ENCODE assay signal across 1 cellular context in genomic region chr1:86913896-86914634, GRCh38.
TF ChIP-seq lines count a peak whose summit lies in the region.

SELENOF (minus strand) TSS chr1:86914126; CDS start chr1:86914111, 15 bp downstream.

TF ChIP-seq in HepG2, 621 proteins besides CTCF, POLR2A, EP300 and RAD21 (continued from another document and continues in another):
- TF ChIP-seq TCF7L2 (IDR thresholded peaks at IDR 0.05; ENCODE audit: low read depth, low read length): no peak
- 0 out of 2 replicates have a peak, but pooled peaks have one; percentile 15 for TF ChIP-seq ELF1 (CRISPR knock-in tag; IDR thresholded peaks at IDR 0.05)
- TF ChIP-seq HDAC1 (CRISPR knock-in tag; IDR thresholded peaks at IDR 0.05): peak; percentile 63
- no peak for TF ChIP-seq PCBP1 (IDR thresholded peaks at IDR 0.05; ENCODE audit: borderline replicate concordance, low read depth, low read length)
- TF ChIP-seq, protein P1, sequence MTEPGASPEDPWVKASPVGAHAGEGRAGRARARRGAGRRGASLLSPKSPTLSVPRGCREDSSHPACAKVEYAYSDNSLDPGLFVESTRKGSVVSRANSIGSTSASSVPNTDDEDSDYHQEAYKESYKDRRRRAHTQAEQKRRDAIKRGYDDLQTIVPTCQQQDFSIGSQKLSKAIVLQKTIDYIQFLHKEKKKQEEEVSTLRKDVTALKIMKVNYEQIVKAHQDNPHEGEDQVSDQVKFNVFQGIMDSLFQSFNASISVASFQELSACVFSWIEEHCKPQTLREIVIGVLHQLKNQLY (CRISPR knock-in tag; IDR thresholded peaks at IDR 0.05): no peak
- no peak for TF ChIP-seq NFIB (CRISPR knock-in tag; IDR thresholded peaks at IDR 0.05; ENCODE audit: borderline replicate concordance)
- TF ChIP-seq ZNF543 (CRISPR knock-in tag; IDR thresholded peaks at IDR 0.05): no peak
- TF ChIP-seq ZNF749 (CRISPR knock-in tag; IDR thresholded peaks at IDR 0.05; ENCODE audit: borderline replicate concordance): no peak
- no peak for TF ChIP-seq ARNT (IDR thresholded peaks at IDR 0.05)
- no peak for TF ChIP-seq RFXANK (CRISPR knock-in tag; IDR thresholded peaks at IDR 0.05)
- TF ChIP-seq KDM5A (IDR thresholded peaks at IDR 0.05; ENCODE audit: borderline replicate concordance, low read length): peak; percentile 91
- TF ChIP-seq FOXA1 (IDR thresholded peaks at IDR 0.05): no peak
- no peak for TF ChIP-seq FOXA1 (CRISPR knock-in tag; IDR thresholded peaks at IDR 0.05)
- no peak for TF ChIP-seq ZNF180 (CRISPR knock-in tag; IDR thresholded peaks at IDR 0.05; ENCODE audit: borderline replicate concordance, low read depth)
- TF ChIP-seq CENPX (CRISPR knock-in tag; IDR thresholded peaks at IDR 0.05): no peak
- TF ChIP-seq ZNF572 (CRISPR knock-in tag; IDR thresholded peaks at IDR 0.05): no peak
- TF ChIP-seq REPIN1 (CRISPR knock-in tag; IDR thresholded peaks at IDR 0.05; ENCODE audit: borderline replicate concordance, low read depth): 0 out of 2 replicates have a peak, but pooled peaks have one; percentile 38
- TF ChIP-seq, protein P2, sequence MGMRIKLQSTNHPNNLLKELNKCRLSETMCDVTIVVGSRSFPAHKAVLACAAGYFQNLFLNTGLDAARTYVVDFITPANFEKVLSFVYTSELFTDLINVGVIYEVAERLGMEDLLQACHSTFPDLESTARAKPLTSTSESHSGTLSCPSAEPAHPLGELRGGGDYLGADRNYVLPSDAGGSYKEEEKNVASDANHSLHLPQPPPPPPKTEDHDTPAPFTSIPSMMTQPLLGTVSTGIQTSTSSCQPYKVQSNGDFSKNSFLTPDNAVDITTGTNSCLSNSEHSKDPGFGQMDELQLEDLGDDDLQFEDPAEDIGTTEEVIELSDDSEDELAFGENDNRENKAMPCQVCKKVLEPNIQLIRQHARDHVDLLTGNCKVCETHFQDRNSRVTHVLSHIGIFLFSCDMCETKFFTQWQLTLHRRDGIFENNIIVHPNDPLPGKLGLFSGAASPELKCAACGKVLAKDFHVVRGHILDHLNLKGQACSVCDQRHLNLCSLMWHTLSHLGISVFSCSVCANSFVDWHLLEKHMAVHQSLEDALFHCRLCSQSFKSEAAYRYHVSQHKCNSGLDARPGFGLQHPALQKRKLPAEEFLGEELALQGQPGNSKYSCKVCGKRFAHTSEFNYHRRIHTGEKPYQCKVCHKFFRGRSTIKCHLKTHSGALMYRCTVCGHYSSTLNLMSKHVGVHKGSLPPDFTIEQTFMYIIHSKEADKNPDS (CRISPR knock-in tag; IDR thresholded peaks at IDR 0.05): no peak
- no peak for TF ChIP-seq ZNF282 (IDR thresholded peaks at IDR 0.05; ENCODE audit: partially characterized antibody)
- no peak for TF ChIP-seq ZFP36L2 (CRISPR knock-in tag; IDR thresholded peaks at IDR 0.05)
- no peak for TF ChIP-seq ZNF34 (CRISPR knock-in tag; IDR thresholded peaks at IDR 0.05; ENCODE audit: borderline replicate concordance)
- TF ChIP-seq ZFYVE20 (CRISPR knock-in tag; IDR thresholded peaks at IDR 0.05; ENCODE audit: borderline replicate concordance, low read depth): no peak
- no peak for TF ChIP-seq ISL2 (CRISPR knock-in tag; IDR thresholded peaks at IDR 0.05)
- TF ChIP-seq, protein P3, sequence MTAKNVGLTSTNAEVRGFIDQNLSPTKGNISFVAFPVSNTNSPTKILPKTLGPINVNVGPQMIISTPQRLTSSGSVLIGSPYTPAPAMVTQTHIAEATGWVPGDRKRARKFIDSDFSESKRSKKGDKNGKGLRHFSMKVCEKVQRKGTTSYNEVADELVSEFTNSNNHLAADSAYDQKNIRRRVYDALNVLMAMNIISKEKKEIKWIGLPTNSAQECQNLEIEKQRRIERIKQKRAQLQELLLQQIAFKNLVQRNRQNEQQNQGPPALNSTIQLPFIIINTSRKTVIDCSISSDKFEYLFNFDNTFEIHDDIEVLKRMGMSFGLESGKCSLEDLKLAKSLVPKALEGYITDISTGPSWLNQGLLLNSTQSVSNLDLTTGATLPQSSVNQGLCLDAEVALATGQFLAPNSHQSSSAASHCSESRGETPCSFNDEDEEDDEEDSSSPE (CRISPR knock-in tag; IDR thresholded peaks at IDR 0.05): no peak
- TF ChIP-seq ZNF558 (CRISPR knock-in tag; IDR thresholded peaks at IDR 0.05; ENCODE audit: borderline replicate concordance): no peak
- 0 out of 2 replicates have a peak, but pooled peaks have one; percentile 75 for TF ChIP-seq ZNF788 (CRISPR knock-in tag; IDR thresholded peaks at IDR 0.05; ENCODE audit: borderline replicate concordance)
- TF ChIP-seq ATM (IDR thresholded peaks at IDR 0.05; ENCODE audit: borderline replicate concordance): no peak
- TF ChIP-seq, protein P4, sequence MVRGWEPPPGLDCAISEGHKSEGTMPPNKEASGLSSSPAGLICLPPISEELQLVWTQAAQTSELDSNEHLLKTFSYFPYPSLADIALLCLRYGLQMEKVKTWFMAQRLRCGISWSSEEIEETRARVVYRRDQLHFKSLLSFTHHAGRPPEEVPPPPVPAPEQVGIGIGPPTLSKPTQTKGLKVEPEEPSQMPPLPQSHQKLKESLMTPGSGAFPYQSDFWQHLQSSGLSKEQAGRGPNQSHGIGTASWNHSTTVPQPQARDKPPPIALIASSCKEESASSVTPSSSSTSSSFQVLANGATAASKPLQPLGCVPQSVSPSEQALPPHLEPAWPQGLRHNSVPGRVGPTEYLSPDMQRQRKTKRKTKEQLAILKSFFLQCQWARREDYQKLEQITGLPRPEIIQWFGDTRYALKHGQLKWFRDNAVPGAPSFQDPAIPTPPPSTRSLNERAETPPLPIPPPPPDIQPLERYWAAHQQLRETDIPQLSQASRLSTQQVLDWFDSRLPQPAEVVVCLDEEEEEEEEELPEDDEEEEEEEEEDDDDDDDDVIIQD (CRISPR knock-in tag; IDR thresholded peaks at IDR 0.05; ENCODE audit: low read depth): peak; percentile 73
- no peak for TF ChIP-seq FOXJ3 (CRISPR knock-in tag; IDR thresholded peaks at IDR 0.05; ENCODE audit: borderline replicate concordance)
- no peak for TF ChIP-seq SCMH1 (CRISPR knock-in tag; IDR thresholded peaks at IDR 0.05; ENCODE audit: borderline replicate concordance)
- no peak for TF ChIP-seq ZNF768 (CRISPR knock-in tag; IDR thresholded peaks at IDR 0.05)
- no peak for TF ChIP-seq PAXIP1 (CRISPR knock-in tag; conservative IDR thresholded peaks at IDR 0.05)
- no peak; the same call in 1 of the 2 replicates for TF ChIP-seq ZNF792 (CRISPR knock-in tag; IDR thresholded peaks at IDR 0.05)
- no peak for TF ChIP-seq NR1H2 (CRISPR knock-in tag; IDR thresholded peaks at IDR 0.05; ENCODE audit: borderline replicate concordance, low read depth)
- no peak for TF ChIP-seq MXD4 (CRISPR knock-in tag; IDR thresholded peaks at IDR 0.05)
- no peak for TF ChIP-seq ZNF720 (CRISPR knock-in tag; IDR thresholded peaks at IDR 0.05)
- TF ChIP-seq ZNF564 (CRISPR knock-in tag; IDR thresholded peaks at IDR 0.05): no peak
- TF ChIP-seq KAT8 (CRISPR knock-in tag; IDR thresholded peaks at IDR 0.05): peak; percentile 67; the same call in 1 of the 2 replicates
- peak; percentile 44 for TF ChIP-seq XRCC5 (optimal IDR thresholded peaks at IDR 0.05; ENCODE audit: low read length)
- no peak for TF ChIP-seq TEAD2 (CRISPR knock-in tag; IDR thresholded peaks at IDR 0.05)
- peak; percentile 98 for TF ChIP-seq HMGXB3 (CRISPR knock-in tag; IDR thresholded peaks at IDR 0.05; ENCODE audit: borderline replicate concordance)
- TF ChIP-seq PITX1 (CRISPR knock-in tag; IDR thresholded peaks at IDR 0.05): no peak
- no peak for TF ChIP-seq ZMYM2 (CRISPR knock-in tag; IDR thresholded peaks at IDR 0.05)
- TF ChIP-seq ZNF674 (CRISPR knock-in tag; IDR thresholded peaks at IDR 0.05; ENCODE audit: low read depth): no peak
- peak; percentile 27; the same call in 1 of the 2 replicates for TF ChIP-seq ZNF343 (CRISPR knock-in tag; IDR thresholded peaks at IDR 0.05)
- no peak for TF ChIP-seq ZNF143 (CRISPR knock-in tag; IDR thresholded peaks at IDR 0.05)
- TF ChIP-seq CCAR2 (optimal IDR thresholded peaks at IDR 0.05; ENCODE audit: low read depth, low read length): no peak
- TF ChIP-seq, protein P5, sequence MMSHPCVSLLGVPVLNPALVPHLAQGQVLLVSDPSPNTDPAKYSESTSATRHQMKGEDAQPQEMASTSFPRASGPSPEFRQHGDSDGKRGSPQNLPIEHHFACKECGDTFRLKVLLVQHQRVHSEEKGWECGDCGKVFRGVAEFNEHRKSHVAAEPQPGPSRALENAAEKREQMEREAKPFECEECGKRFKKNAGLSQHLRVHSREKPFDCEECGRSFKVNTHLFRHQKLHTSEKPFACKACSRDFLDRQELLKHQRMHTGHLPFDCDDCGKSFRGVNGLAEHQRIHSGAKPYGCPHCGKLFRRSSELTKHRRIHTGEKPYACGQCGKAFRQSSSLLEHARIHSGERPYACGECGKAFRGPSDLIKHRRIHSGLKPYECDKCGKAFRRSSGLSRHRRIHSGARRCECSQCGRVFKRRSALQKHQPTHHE (CRISPR knock-in tag; IDR thresholded peaks at IDR 0.05; ENCODE audit: borderline replicate concordance): no peak
- peak; percentile 70; the same call in 1 of the 2 replicates for TF ChIP-seq ZNF44 (CRISPR knock-in tag; IDR thresholded peaks at IDR 0.05)
- TF ChIP-seq, protein P6, sequence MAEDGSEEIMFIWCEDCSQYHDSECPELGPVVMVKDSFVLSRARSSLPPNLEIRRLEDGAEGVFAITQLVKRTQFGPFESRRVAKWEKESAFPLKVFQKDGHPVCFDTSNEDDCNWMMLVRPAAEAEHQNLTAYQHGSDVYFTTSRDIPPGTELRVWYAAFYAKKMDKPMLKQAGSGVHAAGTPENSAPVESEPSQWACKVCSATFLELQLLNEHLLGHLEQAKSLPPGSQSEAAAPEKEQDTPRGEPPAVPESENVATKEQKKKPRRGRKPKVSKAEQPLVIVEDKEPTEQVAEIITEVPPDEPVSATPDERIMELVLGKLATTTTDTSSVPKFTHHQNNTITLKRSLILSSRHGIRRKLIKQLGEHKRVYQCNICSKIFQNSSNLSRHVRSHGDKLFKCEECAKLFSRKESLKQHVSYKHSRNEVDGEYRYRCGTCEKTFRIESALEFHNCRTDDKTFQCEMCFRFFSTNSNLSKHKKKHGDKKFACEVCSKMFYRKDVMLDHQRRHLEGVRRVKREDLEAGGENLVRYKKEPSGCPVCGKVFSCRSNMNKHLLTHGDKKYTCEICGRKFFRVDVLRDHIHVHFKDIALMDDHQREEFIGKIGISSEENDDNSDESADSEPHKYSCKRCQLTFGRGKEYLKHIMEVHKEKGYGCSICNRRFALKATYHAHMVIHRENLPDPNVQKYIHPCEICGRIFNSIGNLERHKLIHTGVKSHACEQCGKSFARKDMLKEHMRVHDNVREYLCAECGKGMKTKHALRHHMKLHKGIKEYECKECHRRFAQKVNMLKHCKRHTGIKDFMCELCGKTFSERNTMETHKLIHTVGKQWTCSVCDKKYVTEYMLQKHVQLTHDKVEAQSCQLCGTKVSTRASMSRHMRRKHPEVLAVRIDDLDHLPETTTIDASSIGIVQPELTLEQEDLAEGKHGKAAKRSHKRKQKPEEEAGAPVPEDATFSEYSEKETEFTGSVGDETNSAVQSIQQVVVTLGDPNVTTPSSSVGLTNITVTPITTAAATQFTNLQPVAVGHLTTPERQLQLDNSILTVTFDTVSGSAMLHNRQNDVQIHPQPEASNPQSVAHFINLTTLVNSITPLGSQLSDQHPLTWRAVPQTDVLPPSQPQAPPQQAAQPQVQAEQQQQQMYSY (CRISPR knock-in tag; IDR thresholded peaks at IDR 0.05): no peak
- no peak for TF ChIP-seq ETV6 (CRISPR knock-in tag; conservative IDR thresholded peaks at IDR 0.05)
- TF ChIP-seq ZKSCAN1 (IDR thresholded peaks at IDR 0.05; ENCODE audit: low read length): no peak
- TF ChIP-seq ZSCAN22 (CRISPR knock-in tag; IDR thresholded peaks at IDR 0.05): no peak
- TF ChIP-seq GABPB1 (CRISPR knock-in tag; IDR thresholded peaks at IDR 0.05): peak; percentile 31; the same call in 1 of the 2 replicates
- TF ChIP-seq TAF1 (CRISPR knock-in tag; IDR thresholded peaks at IDR 0.05): peak; percentile 79
